In the genomic region with DNA sequence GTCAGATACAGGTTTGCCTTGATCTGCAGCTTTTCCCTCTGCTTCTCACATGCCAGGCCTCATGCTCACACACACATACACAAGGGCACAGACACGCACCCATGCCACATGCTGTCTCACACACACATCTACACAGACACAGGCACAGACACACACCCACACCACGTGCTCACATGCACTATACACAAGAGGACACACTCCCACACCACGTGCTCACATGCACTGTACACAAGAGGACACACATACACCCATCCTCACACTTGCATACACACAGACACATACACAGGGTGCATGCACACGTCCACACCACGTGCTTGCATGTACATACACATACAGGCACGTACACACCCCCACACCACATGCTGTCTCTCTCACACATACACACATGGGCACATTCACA, we compare ENCODE assay signal across 16 cellular contexts.
DNase-seq lines count a peak whose midpoint lies in the region; ATAC-seq, FAIRE-seq and TF ChIP-seq lines count a peak whose summit lies in the region.
"Had no signal": no experiment of that assay in that cellular context is flagged by ENCODE, and none has a peak within 500 bp of the region (broad histone marks: within the 10 kb centered on the region; RNA-seq: fewer than 3 reads in every experiment).

No MANE protein-coding gene starts in this region.

- H2BK120ac ChIP-seq in IMR-90 (ENCODE audit: low read depth, low read length) (no peak overlapping the region), mesenchymal stem cell (ENCODE audit: low read depth, low read length) (no peak overlapping the region), neuronal stem cell (ENCODE audit: low read depth, low read length) (no peak overlapping the region)

- CTCF ChIA-PET in IMR-90 (lab: Yijun Ruan, JAX) (no interaction called here), K562 (lab: Yijun Ruan, JAX; ENCODE audit: low intra/inter-chr PET ratio) (no interaction called here)

- no peaks in the 10 kb centered on the region for H3K79me1 ChIP-seq in IMR-90 (ENCODE audit: low read depth in 1 of 2, low read length in 2 of 2)
- no peaks in the 10 kb centered on the region for H3K79me1 ChIP-seq in mesenchymal stem cell (replicated peaks; ENCODE audit: low read length, poor library complexity, severe bottlenecking)
- H3K79me1 ChIP-seq in neuronal stem cell (ENCODE audit: low read depth, low read length) = no peaks in the 10 kb centered on the region

- H3K9me3 ChIP-seq in IMR-90 (ENCODE audit: control insufficient read depth, insufficient read depth, low read length) = peaks cover 2% of the 10 kb centered on the region; the same call in 1 of the 2 replicates
- H3K9me3 ChIP-seq in K562 (replicated peaks; ENCODE audit: control insufficient read depth, insufficient read depth, low read depth, low read length) = no peaks in the 10 kb centered on the region
- peaks cover 4% of the 10 kb centered on the region for H3K9me3 ChIP-seq in mesenchymal stem cell (ENCODE audit: control insufficient read depth, low read length)
- peaks cover under 1 to 4% of the 10 kb centered on the region in 2 donors for H3K9me3 ChIP-seq in neuronal stem cell (replicated peaks in 1 of 2; ENCODE audit: control insufficient read depth in 2 of 2, insufficient read depth in 1 of 2, low read depth in 1 of 2, low read length in 2 of 2)
- H3K9me3 ChIP-seq: BLaER1, HAP-1 had no signal

- H3K36me3 ChIP-seq in IMR-90 (ENCODE audit: control insufficient read depth, insufficient read depth, low read length) = no peaks in the 10 kb centered on the region
- no peaks in the 10 kb centered on the region for H3K36me3 ChIP-seq in K562 (ENCODE audit: control insufficient read depth, insufficient read depth, low read length)
- H3K36me3 ChIP-seq in mesenchymal stem cell (ENCODE audit: control insufficient read depth in 1 of 2, insufficient read depth in 2 of 2, low read depth in 1 of 2, low read length in 2 of 2) = peaks cover 8 to 18% of the 10 kb centered on the region in 2 experiments
- peaks cover 0 to 2% of the 10 kb centered on the region in 2 donors for H3K36me3 ChIP-seq in neuronal stem cell (replicated peaks in 1 of 2; ENCODE audit: control insufficient read depth in 2 of 2, insufficient read depth in 2 of 2, low read length in 2 of 2)
- H3K36me3 ChIP-seq: BLaER1, HAP-1 had no signal

- H3K4me1 ChIP-seq in IMR-90 (ENCODE audit: control insufficient read depth, insufficient read depth, low read length) (peaks cover 2% of the 10 kb centered on the region; the same call in 1 of the 2 replicates), K562 (replicated peaks in 1 of 2; ENCODE audit: control insufficient read depth in 2 of 2, insufficient read depth in 2 of 2, low read length in 2 of 2) (peaks cover 0 to 10% of the 10 kb centered on the region in 2 experiments; a peak in 1 of 5 replicates), mesenchymal stem cell (ENCODE audit: control insufficient read depth, insufficient read depth, low read depth, low read length) (peaks cover 15% of the 10 kb centered on the region), neuronal stem cell (ENCODE audit: control insufficient read depth in 2 of 2, insufficient read depth in 1 of 2, low read depth in 1 of 2, low read length in 2 of 2) (peaks cover 0 to 3% of the 10 kb centered on the region in 2 donors)
- H3K4me1 ChIP-seq: HAP-1 had no signal

- POLR2A ChIA-PET in IMR-90 (lab: Charles Lee; ENCODE audit: unreplicated experiment) (no interaction called here), K562 (lab: Yijun Ruan, JAX) (interaction anchor here (0.8 to 1.0 kb wide), 2 partner anchors 9 to 18 kb away, joined by 3 to 4 read pairs; no protein-coding TSS in a partner anchor)

- no peak for TF ChIP-seq EP300 in K562 (IDR thresholded peaks at IDR 0.05; ENCODE audit: low read length)

- H4K5ac ChIP-seq in IMR-90 (ENCODE audit: low read depth, low read length) = no peak overlapping the region

- in situ Hi-C loops in IMR-90 (cut with MboI; ENCODE audit: low sequenced_read_pairs) = no loop called here
- in situ Hi-C loops in K562 (cut with MboI) = no loop called here

- H2AFZ ChIP-seq in IMR-90 (replicated peaks; ENCODE audit: low read length, poor library complexity) (no peak overlapping the region), K562 (ENCODE audit: low read depth, low read length) (no peak overlapping the region), mesenchymal stem cell (ENCODE audit: low read depth, low read length) (no peak overlapping the region), neuronal stem cell (ENCODE audit: low read length) (no peak overlapping the region)

- no peak overlapping the region for H3K56ac ChIP-seq in IMR-90 (ENCODE audit: extremely low read depth, insufficient read depth, low read length)

- H3K18ac ChIP-seq in IMR-90 (ENCODE audit: low read depth, low read length) = no peak overlapping the region
- H3K18ac ChIP-seq in mesenchymal stem cell (ENCODE audit: low read depth in 1 of 2, low read length in 2 of 2) = no peak overlapping the region
- peak overlapping the region; percentile 36 for H3K18ac ChIP-seq in neuronal stem cell (ENCODE audit: low read length)

- H3K4ac ChIP-seq in IMR-90 (ENCODE audit: low read depth, low read length) (no peak overlapping the region), mesenchymal stem cell (ENCODE audit: low read depth in 1 of 2, low read length in 2 of 2) (no peak overlapping the region), neuronal stem cell (ENCODE audit: low read length) (peak overlapping the region; percentile 97)

- H3K27ac ChIP-seq in IMR-90 (ENCODE audit: insufficient read depth, low read length) = no peak overlapping the region
- no peak overlapping the region for H3K27ac ChIP-seq in K562 (ENCODE audit: extremely low read depth, low read depth, low read length)
- H3K27ac ChIP-seq in mesenchymal stem cell (ENCODE audit: low read length, poor library complexity, severe bottlenecking) = no peak overlapping the region
- no peak overlapping the region for H3K27ac ChIP-seq in neuronal stem cell (replicated peaks; ENCODE audit: low read length)
- H3K27ac ChIP-seq: BLaER1 had no signal

- H3K23ac ChIP-seq in IMR-90 (ENCODE audit: low read depth, low read length) = no peak overlapping the region
- no peak overlapping the region for H3K23ac ChIP-seq in mesenchymal stem cell (ENCODE audit: low read length in 2 of 2)
- H3K23ac ChIP-seq in neuronal stem cell (ENCODE audit: low read depth, low read length, poor library complexity) = no peak overlapping the region

- no peak overlapping the region for H2BK5ac ChIP-seq in IMR-90 (ENCODE audit: low read depth, low read length, poor library complexity, severe bottlenecking)
- no peak overlapping the region for H2BK5ac ChIP-seq in mesenchymal stem cell (ENCODE audit: low read depth, low read length, poor library complexity, severe bottlenecking)
- no peak overlapping the region for H2BK5ac ChIP-seq in neuronal stem cell (ENCODE audit: low read length)

- H3K14ac ChIP-seq in IMR-90 (replicated peaks; ENCODE audit: low read depth, low read length) (no peak overlapping the region), mesenchymal stem cell (ENCODE audit: low read length in 2 of 2) (peak overlapping the region in 1 of 2 experiments; percentile 88), neuronal stem cell (ENCODE audit: low read length) (peak overlapping the region; percentile 83)

- DNase-seq in IMR-90 (no peak), K562 (ENCODE audit: extremely low read depth in 1 of 4, low spot score in 3 of 4) (no peak), mesenchymal stem cell (no peak), neuronal stem cell (ENCODE audit: low spot score) (no peak), NCI-H69 (lab: John Stamatoyannopoulos, UW) (no peak), A172 (ENCODE audit: low spot score) (no peak), D721Med (ENCODE audit: insufficient read length, low spot score) (no peak)
- DNase-seq: AML-193; CD4-positive, CD25-positive, alpha-beta regulatory T cell; DMS 273 treated with DMSO at 0.1 percent for 48 hours; GOT3; KBM-7 had no signal

- H4K20me1 ChIP-seq in IMR-90 (ENCODE audit: insufficient read depth, low read length) = peaks cover 9% of the 10 kb centered on the region
- H4K20me1 ChIP-seq in K562 (replicated peaks; ENCODE audit: control insufficient read depth, insufficient read depth, low read length) = peaks cover 6% of the 10 kb centered on the region; the same call in 1 of the 2 replicates
- H4K20me1 ChIP-seq: BLaER1 had no signal

- H2BK12ac ChIP-seq in mesenchymal stem cell (ENCODE audit: low read length in 2 of 2) = no peak overlapping the region
- H2BK12ac ChIP-seq in neuronal stem cell (ENCODE audit: low read length) = no peak overlapping the region

- H3K9ac ChIP-seq in IMR-90 (ENCODE audit: low read depth, low read length) (no peak overlapping the region), K562 (ENCODE audit: insufficient read depth in 1 of 2, low read depth in 2 of 2, low read length in 2 of 2) (no peak overlapping the region), mesenchymal stem cell (ENCODE audit: low read length) (no peak overlapping the region), neuronal stem cell (ENCODE audit: low read depth, low read length, poor library complexity) (peak overlapping the region; percentile 78)
- H3K9ac ChIP-seq: BLaER1 had no signal

- BruUV-seq in IMR-90 (replicated peaks; lab: Mats Ljungman, UMichigan) (no TSS peak), K562 (replicated peaks; lab: Mats Ljungman, UMichigan) (no TSS peak)

- no peak overlapping the region for H3K4me3 ChIP-seq in IMR-90 (ENCODE audit: insufficient read depth, low read depth, low read length)
- H3K4me3 ChIP-seq in K562 = no peak overlapping the region
- no peak overlapping the region for H3K4me3 ChIP-seq in mesenchymal stem cell (ENCODE audit: insufficient read depth in 1 of 2, low read depth in 1 of 2, low read length in 2 of 2)
- peak overlapping the region in 1 of 2 donors; percentile 60 for H3K4me3 ChIP-seq in neuronal stem cell (ENCODE audit: low read length in 2 of 2)
- H3K4me3 ChIP-seq: BLaER1, GM12878, HAP-1 had no signal

- H3K9me1 ChIP-seq in IMR-90 (ENCODE audit: insufficient read depth, low read length) (peaks cover 9% of the 10 kb centered on the region), K562 (ENCODE audit: control insufficient read depth, insufficient read depth, low read length) (no peaks in the 10 kb centered on the region)

- H2AK5ac ChIP-seq in IMR-90 (ENCODE audit: low read depth, low read length) (no peak overlapping the region), mesenchymal stem cell (ENCODE audit: low read length, severe bottlenecking) (no peak overlapping the region), neuronal stem cell (ENCODE audit: low read depth, low read length) (no peak overlapping the region)

- FAIRE-seq in K562 (lab: Jason Lieb, UNC) (no peak), D721Med (lab: Jason Lieb, UNC) (no peak)
- FAIRE-seq: GM12878, GM18507 had no signal

- H4K8ac ChIP-seq in IMR-90 (ENCODE audit: low read depth in 2 of 2, low read length in 2 of 2) = no peak overlapping the region
- no peak overlapping the region for H4K8ac ChIP-seq in mesenchymal stem cell (ENCODE audit: low read length)
- no peak overlapping the region for H4K8ac ChIP-seq in neuronal stem cell (ENCODE audit: low read depth, low read length)

- intact Hi-C loops in IMR-90 (cut with micrococcal nuclease) (no loop called here), K562 (cut with micrococcal nuclease) (no loop called here)

- TF ChIP-seq RAD21 in IMR-90 (IDR thresholded peaks at IDR 0.05; ENCODE audit: low read length) (no peak), K562 (CRISPR knock-in tag; conservative IDR thresholded peaks at IDR 0.05 in 1 of 2, IDR thresholded peaks at IDR 0.05 in 1 of 2) (no peak)

- TF ChIP-seq POLR2A in IMR-90 (IDR thresholded peaks at IDR 0.05; ENCODE audit: low read depth, low read length) (no peak), K562 (conservative IDR thresholded peaks at IDR 0.05) (no peak)

- TF ChIP-seq CTCF in IMR-90 (conservative IDR thresholded peaks at IDR 0.05; ENCODE audit: low read depth, low read length) = no peak
- no peak for TF ChIP-seq CTCF in K562 (IDR thresholded peaks at IDR 0.05 in 2 of 3, conservative IDR thresholded peaks at IDR 0.05 in 1 of 3; ENCODE audit: insufficient read depth in 2 of 3, low read depth in 1 of 3, low read length in 3 of 3)
- TF ChIP-seq CTCF in D721Med (IDR thresholded peaks at IDR 0.05; ENCODE audit: insufficient read depth, missing control alignments) = no peak

- WGBS in IMR-90 (ENCODE audit: extremely low coverage in 2 of 2, insufficient read length in 1 of 2), 2 experiments = 91% methylated on average over 1 of the region's 6 CpGs; no CpG with 5 or more reads in 1 of the 2 experiments
- WGBS in K562 (ENCODE audit: insufficient coverage, low coverage, missing lambda C conversion rate) = 2% methylated on average over 6 of the region's 6 CpGs
- 86% methylated on average over 6 of the region's 6 CpGs for WGBS in mesenchymal stem cell
- no CpG with 5 or more reads among the region's 6 CpGs for WGBS in neuronal stem cell (ENCODE audit: extremely low coverage in 2 of 2, insufficient read length in 2 of 2, insufficient replicate concordance in 1 of 2), 2 donors

- no peak overlapping the region for H2BK15ac ChIP-seq in IMR-90 (ENCODE audit: low read depth, low read length)
- H2BK15ac ChIP-seq in mesenchymal stem cell (ENCODE audit: low read depth, poor library complexity, severe bottlenecking) = no peak overlapping the region
- H2BK15ac ChIP-seq in neuronal stem cell (ENCODE audit: low read length) = no peak overlapping the region

- H4K91ac ChIP-seq in IMR-90 (ENCODE audit: insufficient read depth, low read depth, low read length) = no peak overlapping the region
- H4K91ac ChIP-seq in mesenchymal stem cell (ENCODE audit: low read length) = peak overlapping the region; percentile 5
- no peak overlapping the region for H4K91ac ChIP-seq in neuronal stem cell (ENCODE audit: low read depth, low read length, poor library complexity)

- H2AK9ac ChIP-seq in IMR-90 (replicated peaks; ENCODE audit: low read depth, low read length, poor library complexity) = peak overlapping the region; percentile 17

- no peaks in the 10 kb centered on the region for H3K79me2 ChIP-seq in K562 (ENCODE audit: control insufficient read depth, insufficient read depth, low read length)

- no peak for ATAC-seq in IMR-90 (ENCODE audit: low read depth)
- no peak for ATAC-seq in K562
- ATAC-seq: GM12878 had no signal

- H3K4me2 ChIP-seq in IMR-90 (ENCODE audit: low read depth, low read length) (no peak overlapping the region), K562 (ENCODE audit: insufficient read depth, low read length) (no peak overlapping the region), mesenchymal stem cell (ENCODE audit: low read length, poor library complexity, severe bottlenecking) (no peak overlapping the region), neuronal stem cell (ENCODE audit: insufficient read depth, low read length, poor library complexity, severe bottlenecking) (no peak overlapping the region)
- H3K4me2 ChIP-seq: BLaER1 had no signal

- dilution Hi-C loops in IMR-90 (cut with HindIII; ENCODE audit: low sequenced_read_pairs, unreplicated experiment) = no loop called here

- H2BK20ac ChIP-seq in IMR-90 (ENCODE audit: low read depth, low read length) = no peak overlapping the region

- no peaks in the 10 kb centered on the region for H3K27me3 ChIP-seq in IMR-90 (ENCODE audit: control insufficient read depth, insufficient read depth, low read length)
- H3K27me3 ChIP-seq in K562 (ENCODE audit: control insufficient read depth in 2 of 2, insufficient read depth in 2 of 2, low read length in 2 of 2) = peaks cover 5 to 47% of the 10 kb centered on the region in 2 experiments; a peak in 4 of 5 replicates
- no peaks in the 10 kb centered on the region for H3K27me3 ChIP-seq in mesenchymal stem cell (ENCODE audit: control insufficient read depth in 1 of 2, insufficient read depth in 1 of 2, low read length in 2 of 2)
- no peaks in the 10 kb centered on the region for H3K27me3 ChIP-seq in neuronal stem cell (ENCODE audit: control insufficient read depth in 3 of 3, insufficient read depth in 3 of 3, low read depth in 1 of 3, low read length in 3 of 3)
- H3K27me3 ChIP-seq: BLaER1 had no signal
